ENCODE assay signal across 8 cellular contexts in the genomic region with DNA sequence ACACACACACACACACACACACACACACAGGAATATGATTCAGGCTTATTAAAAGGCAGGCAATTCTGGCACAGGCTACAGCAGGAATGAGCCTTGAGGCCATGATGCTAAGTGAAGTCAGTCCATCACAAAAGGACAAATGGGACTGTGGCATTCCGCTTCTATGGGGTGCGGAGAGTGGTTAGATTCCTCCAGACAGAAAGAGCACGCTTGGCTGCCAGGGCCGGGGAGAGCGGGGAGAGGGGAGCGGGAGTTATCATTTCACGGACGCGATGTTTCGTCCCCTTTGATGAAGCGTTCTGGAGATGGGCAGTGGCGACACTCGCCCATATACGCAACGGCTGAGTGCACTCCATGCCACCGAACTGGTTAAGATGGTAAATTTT. TPM values are rescaled to one million over a fixed set of nuclear protein-coding genes. Genes with fewer than 3 reads are reported as not detected.
A peak's percentile ranks its signal among the peaks of the same experiment; 100 is the strongest.
DNase-seq lines count a peak whose midpoint lies in the region; ATAC-seq, FAIRE-seq and TF ChIP-seq lines count a peak whose summit lies in the region.

No MANE protein-coding gene starts in this region.

- H3K36me3 ChIP-seq in colonic mucosa, result no peaks in the 10 kb centered on the region
- H3K36me3 ChIP-seq in small intestine (ENCODE audit: control insufficient read depth in 2 of 2, insufficient read depth in 2 of 2, low read length in 2 of 2), result no peaks in the 10 kb centered on the region

- H3K4me3 ChIP-seq in colonic mucosa (peak overlapping the region; percentile 40), small intestine (ENCODE audit: low read depth in 1 of 2, low read length in 2 of 2) (peak overlapping the region in 1 of 2 donors; percentile 51)

- peak; percentile 49 for DNase-seq in EL
- DNase-seq in NCI-H345 (lab: John Stamatoyannopoulos, UW), result peak; percentile 14
- no peak for DNase-seq in colonic mucosa
- no peak for DNase-seq in left colon
- DNase-seq in stromal cell of bone marrow (ENCODE audit: low read depth), result peak; percentile 33
- no peak for DNase-seq in small intestine

- TF ChIP-seq CTCF in colonic mucosa (IDR thresholded peaks at IDR 0.05), result no peak

- intact Hi-C loops in colonic mucosa (cut with DNase I) (loop anchor here (2.0 to 10.0 kb wide), 2 partner anchors 193 to 319 kb away; a partner anchor contains a TSS), left colon (cut with DNase I, micrococcal nuclease) (loop anchor here in 1 of 2 donors (2.0 kb wide), 1 partner anchor 193 kb away; no protein-coding TSS in a partner anchor)

- peak overlapping the region; percentile 3 for H3K27ac ChIP-seq in colonic mucosa
- H3K27ac ChIP-seq in small intestine (ENCODE audit: low read depth in 1 of 2, low read length in 1 of 2), result peak overlapping the region in 1 of 2 donors; percentile 84

- no peaks in the 10 kb centered on the region for H3K27me3 ChIP-seq in colonic mucosa
- H3K27me3 ChIP-seq in small intestine (ENCODE audit: control insufficient read depth in 2 of 2, insufficient read depth in 2 of 2, low read length in 2 of 2), result no peaks in the 10 kb centered on the region

- ATAC-seq in GM21529 (IDR thresholded peaks at IDR 0.05; ENCODE audit: unreplicated experiment) (peak; percentile 33), left colon (peak; percentile 54)
- no peak for ATAC-seq in activated CD4-positive, CD25-positive, alpha-beta regulatory T cell treated with anti-CD3 and anti-CD28 coated beads, Interleukin-2, amount 50 U/mL, for 24 hours

- H3K9ac ChIP-seq in colonic mucosa (ENCODE audit: low read depth in 2 of 2, low read length in 2 of 2), result peak overlapping the region; percentile 40 to 62

- 6 to 9% (median 6%) methylated on average over 16 of the region's 16 CpGs for WGBS in small intestine, 3 donors

- H3K9me3 ChIP-seq in colonic mucosa (no peaks in the 10 kb centered on the region), small intestine (ENCODE audit: control insufficient read depth, low read depth) (no peaks in the 10 kb centered on the region)

- H3K4me1 ChIP-seq in colonic mucosa (no peaks in the 10 kb centered on the region), small intestine (ENCODE audit: control insufficient read depth in 2 of 2, insufficient read depth in 1 of 2, low read depth in 1 of 2, low read length in 1 of 2) (no peaks in the 10 kb centered on the region)

- FAIRE-seq in small intestine (lab: Jason Lieb, UNC), result no peak

RNA-seq across cellular contexts. Expression of a gene that starts 58.5 kb away (rescaled TPM):
- total RNA-seq in colonic mucosa (10 to 100 TPM; 25.2 to 25.7 TPM), left colon (10 to 100 TPM; 29.5 to 32.4 TPM)
- polyA plus RNA-seq in small intestine, result 1 to 10 TPM; 1.8 to 8.7 (median 2.4) TPM

Comparison
In these comparisons a context has a peak if more than half of its experiments do, and no peak if none do; other contexts are left out.
1. DNase-seq: peak in EL (single experiment), NCI-H345 (single experiment) and stromal cell of bone marrow (single experiment); none in colonic mucosa (single experiment), left colon (0 of 2) and small intestine (single experiment).
2. ATAC-seq: peak in GM21529 (single experiment) and left colon (single experiment); none in activated CD4-positive, CD25-positive, alpha-beta regulatory T cell treated with anti-CD3 and anti-CD28 coated beads, Interleukin-2, amount 50 U/mL, for 24 hours (0 of 2).